6 cellular contexts compared by ENCODE assay signal in the genomic region with DNA sequence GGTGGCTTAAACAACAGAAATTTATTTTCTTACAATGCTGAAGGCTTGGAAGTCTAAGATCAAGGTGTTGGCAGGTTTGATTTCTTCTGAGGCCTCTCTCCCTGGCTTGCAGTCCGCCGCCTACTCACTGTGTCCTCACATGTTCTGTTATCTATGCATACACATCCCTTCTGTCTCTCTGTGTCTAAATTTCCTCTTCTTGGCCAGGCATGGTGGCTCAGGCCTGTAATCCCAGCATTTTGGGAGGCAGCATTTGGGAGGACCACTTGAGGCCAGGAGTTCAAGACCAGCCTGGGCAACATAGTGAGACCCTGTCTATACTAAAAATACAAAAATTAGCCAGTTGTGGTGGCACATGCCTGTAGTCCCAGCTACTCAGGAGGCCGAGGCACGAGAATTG. TPM values are rescaled to one million over a fixed set of nuclear protein-coding genes. Genes with fewer than 3 reads are reported as not detected.
"Had no signal": no experiment of that assay in that cellular context is flagged by ENCODE, and none has a peak within 500 bp of the region (broad histone marks: within the 10 kb centered on the region; RNA-seq: fewer than 3 reads in every experiment).

No MANE protein-coding gene starts in this region.

RNA-seq across cellular contexts. Expression of gene TTC9B, which starts 46.9 kb away (rescaled TPM):
- total RNA-seq: LHCN-M2, MCF 10A, OCI-LY7, SK-MEL-5 had no signal
- polyA plus RNA-seq: IgD-negative memory B cell had no signal

RNA-seq across cellular contexts. Expression of gene CCNP, which starts 55.2 kb away (rescaled TPM):
- total RNA-seq: HT1080, LHCN-M2 had no signal
- polyA plus RNA-seq: IgD-negative memory B cell had no signal
